In genomic region chr12:16166563-16167470, GRCh38 we compare ENCODE assay signal across 19 cellular contexts.
DNase-seq lines count a peak whose midpoint lies in the region; ATAC-seq and TF ChIP-seq lines count a peak whose summit lies in the region.
"Had no signal": no experiment of that assay in that cellular context is flagged by ENCODE, and none has a peak within 500 bp of the region (broad histone marks: within the 10 kb centered on the region; RNA-seq: fewer than 3 reads in every experiment).

No MANE protein-coding gene starts in this region.

- no peaks in the 10 kb centered on the region for H3K4me1 ChIP-seq in lower lobe of right lung
- H3K4me1 ChIP-seq: BLaER1 treated with 17β-estradiol and CSF1 and Interleukin-3, amounts not matched to agents 10 nM and 100 nM had no signal

- no peak for TF ChIP-seq CTCF in lower lobe of right lung (IDR thresholded peaks at IDR 0.05)

- H3K9me3 ChIP-seq in lower lobe of right lung: no peaks in the 10 kb centered on the region
- H3K9me3 ChIP-seq: BLaER1 treated with 17β-estradiol and CSF1 and Interleukin-3, amounts not matched to agents 10 nM and 100 nM; MG63 had no signal

- ATAC-seq in left lobe of liver (peak; percentile 86), lower lobe of right lung (no peak)

- intact Hi-C loops in lower lobe of right lung (cut with DNase I): no loop called here

- H3K36me3 ChIP-seq in lower lobe of right lung: no peaks in the 10 kb centered on the region
- H3K36me3 ChIP-seq: BLaER1 treated with 17β-estradiol and CSF1 and Interleukin-3, amounts not matched to agents 10 nM and 100 nM; MG63 had no signal

- in situ Hi-C loops in G401 (cut with HindIII; ENCODE audit: low sequenced_read_pairs): no loop called here

- H3K27me3 ChIP-seq in lower lobe of right lung (ENCODE audit: low read depth): no peaks in the 10 kb centered on the region
- H3K27me3 ChIP-seq: BLaER1 treated with 17β-estradiol and CSF1 and Interleukin-3, amounts not matched to agents 10 nM and 100 nM; MG63 had no signal

- peak overlapping the region; percentile 30 for H3K27ac ChIP-seq in angular gyrus (ENCODE audit: low read depth, low read length)
- H3K27ac ChIP-seq in lower lobe of right lung: no peak overlapping the region
- H3K27ac ChIP-seq: BLaER1 treated with 17β-estradiol and CSF1 and Interleukin-3, amounts not matched to agents 10 nM and 100 nM; RWPE1 had no signal

- H3K4me3 ChIP-seq in lower lobe of right lung: no peak overlapping the region
- H3K4me3 ChIP-seq: BLaER1 treated with 17β-estradiol and CSF1 and Interleukin-3, amounts not matched to agents 10 nM and 100 nM; MG63 had no signal

- peak; percentile 4 for DNase-seq in G401 (ENCODE audit: low spot score)
- DNase-seq in left lobe of liver (ENCODE audit: low spot score): peak; percentile 46
- peak; percentile 10 for DNase-seq in pons (ENCODE audit: low spot score)
- no peak for DNase-seq in KG1 (lab: John Stamatoyannopoulos, UW)
- DNase-seq in lower lobe of right lung: no peak
- DNase-seq in activated CD4-positive, alpha-beta T cell treated with anti-CD3 and anti-CD28 coated beads, Interleukin-2, amount 50 U/mL, for 48 hours: no peak
- DNase-seq: CD4-positive, alpha-beta T cell; DMS53; HCEC 1CT; KBM-7; MG63; NCI-H1105 treated with DMSO at 0.1 percent for 48 hours; NCI-H2029 treated with DMSO at 0.1 percent for 48 hours; NCI-H446 treated with DMSO at 0.1 percent for 48 hours; NCI-H526; SHP77 had no signal

Comparison
In these comparisons a context has a peak if more than half of its experiments do, and no peak if none do; other contexts are left out.
1. DNase-seq: peak in G401 (single experiment), left lobe of liver (single experiment) and pons (single experiment); none in KG1 (single experiment), lower lobe of right lung (single experiment) and activated CD4-positive, alpha-beta T cell treated with anti-CD3 and anti-CD28 coated beads, Interleukin-2, amount 50 U/mL, for 48 hours (0 of 2).